10 cellular contexts compared by ENCODE assay signal in the genomic region with DNA sequence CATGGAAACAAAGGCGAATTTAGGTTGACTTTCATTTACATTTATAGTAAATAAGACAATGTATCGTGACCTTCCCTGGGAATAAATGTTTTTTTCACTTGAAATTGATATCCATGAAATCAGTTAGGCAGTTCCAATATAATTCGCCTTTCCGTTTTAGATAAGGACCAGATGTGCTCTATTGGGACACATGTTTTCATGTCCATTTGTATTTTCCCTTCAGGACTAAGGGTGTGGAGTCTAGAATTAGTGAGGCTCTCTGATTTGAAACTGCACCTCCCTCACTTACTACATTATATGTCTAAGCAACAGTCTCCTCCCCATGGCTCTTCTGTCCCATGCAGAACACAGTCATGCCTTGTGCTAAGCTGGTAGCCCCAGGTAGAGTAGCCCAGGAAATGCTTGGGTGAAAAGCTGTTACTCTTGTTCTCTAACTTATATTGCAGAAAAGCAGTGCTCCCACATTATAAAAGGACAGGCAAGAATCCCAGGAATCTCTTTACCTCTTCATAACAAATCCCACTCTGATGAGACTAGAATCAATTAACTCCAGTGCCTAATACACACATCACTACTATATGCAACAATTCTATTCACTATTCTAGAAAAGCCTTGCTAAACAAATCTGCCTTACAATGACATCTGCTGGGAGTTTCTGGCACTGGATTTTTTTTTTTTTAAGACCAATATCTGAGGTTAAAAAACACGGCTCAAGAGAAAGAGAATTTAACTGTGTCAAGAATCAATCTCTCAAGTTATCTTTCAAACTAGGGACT.
DNase-seq lines count a peak whose midpoint lies in the region; TF ChIP-seq lines count a peak whose summit lies in the region.
"Had no signal": no experiment of that assay in that cellular context is flagged by ENCODE, and none has a peak within 500 bp of the region (broad histone marks: within the 10 kb centered on the region; RNA-seq: fewer than 3 reads in every experiment).

No MANE protein-coding gene starts in this region.

- H3K36me3 Mint-ChIP-seq in endodermal cell (ENCODE audit: low read depth) = no peaks in the 10 kb centered on the region
- no peaks in the 10 kb centered on the region for H3K36me3 Mint-ChIP-seq in nephron (ENCODE audit: low read depth)
- peaks cover 5% of the 10 kb centered on the region for H3K36me3 Mint-ChIP-seq in nephron progenitor cell (ENCODE audit: low read depth)

- H4K8ac ChIP-seq in mesendoderm (ENCODE audit: low read depth, low read length) = no peak overlapping the region

- H2BK5ac ChIP-seq in mesendoderm (ENCODE audit: low read length) = no peak overlapping the region

- no peaks in the 10 kb centered on the region for H3K27me3 ChIP-seq in endodermal cell (ENCODE audit: control insufficient read depth, insufficient read depth, low read length, poor library complexity, severe bottlenecking)
- H3K27me3 ChIP-seq in mesendoderm (ENCODE audit: insufficient read depth, low read length, poor library complexity) = no peaks in the 10 kb centered on the region
- H3K27me3 ChIP-seq: sigmoid colon, upper lobe of left lung had no signal

- H4K5ac ChIP-seq in mesendoderm (ENCODE audit: low read length) = no peak overlapping the region

- H3K4me3 Mint-ChIP-seq in endodermal cell (no peak overlapping the region), nephron (no peak overlapping the region), nephron progenitor cell (no peak overlapping the region)

- H2AK5ac ChIP-seq in mesendoderm (ENCODE audit: low read length) = no peak overlapping the region

- no peaks in the 10 kb centered on the region for H3K79me2 ChIP-seq in mesendoderm (ENCODE audit: control insufficient read depth, insufficient read depth, low read length)

- no peak overlapping the region for H3K4me3 ChIP-seq in endodermal cell (ENCODE audit: low read length)
- no peak overlapping the region for H3K4me3 ChIP-seq in mesendoderm (ENCODE audit: low read length)
- H3K4me3 ChIP-seq: sigmoid colon, upper lobe of left lung had no signal

- H3K9me3 ChIP-seq in endodermal cell (ENCODE audit: control insufficient read depth, low read length) = peaks cover 9% of the 10 kb centered on the region
- H3K9me3 ChIP-seq: sigmoid colon had no signal

- no peak overlapping the region for H2BK120ac ChIP-seq in mesendoderm (ENCODE audit: low read depth, low read length)

- TF ChIP-seq CTCF in endodermal cell (conservative IDR thresholded peaks at IDR 0.05) (peak; percentile 37), nephron (IDR thresholded peaks at IDR 0.05; ENCODE audit: unreplicated experiment in 3 of 3) (peak; percentile 22 to 46 (median 40)), nephron progenitor cell (IDR thresholded peaks at IDR 0.05) (no peak)

- H3K9ac ChIP-seq in endodermal cell (ENCODE audit: extremely low read depth, low read length, poor library complexity, severe bottlenecking) (no peak overlapping the region), mesendoderm (ENCODE audit: low read length) (no peak overlapping the region)

- no peak overlapping the region for H3K23ac ChIP-seq in mesendoderm (ENCODE audit: low read length)

- H3K9me3 Mint-ChIP-seq in endodermal cell (peaks cover 19% of the 10 kb centered on the region), nephron (peaks cover 7% of the 10 kb centered on the region), nephron progenitor cell (peaks cover 21% of the 10 kb centered on the region)

- no peak overlapping the region for H3K18ac ChIP-seq in mesendoderm (ENCODE audit: low read length)

- no peak overlapping the region for H3K4me2 ChIP-seq in mesendoderm (ENCODE audit: low read length)

- H3K27ac Mint-ChIP-seq in endodermal cell (no peak overlapping the region), nephron (peak overlapping the region; percentile 11 to 74 (median 67)), nephron progenitor cell (no peak overlapping the region)

- no peaks in the 10 kb centered on the region for H3K79me1 ChIP-seq in mesendoderm (ENCODE audit: low read length)

- no peak overlapping the region for H3K4ac ChIP-seq in mesendoderm (ENCODE audit: low read depth, low read length)

- H3K27me3 Mint-ChIP-seq in endodermal cell (ENCODE audit: insufficient read depth) (no peaks in the 10 kb centered on the region), nephron (ENCODE audit: low read depth) (no peaks in the 10 kb centered on the region), nephron progenitor cell (ENCODE audit: low read depth, poor library complexity) (peaks cover 7% of the 10 kb centered on the region)

- H2BK15ac ChIP-seq in mesendoderm (replicated peaks; ENCODE audit: low read depth) = no peak overlapping the region

- DNase-seq in EL = peak; percentile 45
- DNase-seq in NCI-H460 (ENCODE audit: extremely low read depth, low read depth) = peak; percentile 32
- no peak for DNase-seq in endodermal cell
- no peak for DNase-seq in stimulated activated CD4-positive, alpha-beta T cell treated with anti-CD3 and anti-CD28 coated beads, Interleukin-4, amount 100 ng/mL, for 4 hours
- no peak for DNase-seq in HuH-7 (ENCODE audit: low spot score)
- DNase-seq in mesendoderm = no peak
- no peak for DNase-seq in nephron progenitor cell
- DNase-seq: sigmoid colon, upper lobe of left lung had no signal

- peaks cover 7% of the 10 kb centered on the region for H3K4me1 ChIP-seq in endodermal cell (ENCODE audit: control insufficient read depth, insufficient read depth, low read length)
- H3K4me1 ChIP-seq in mesendoderm (ENCODE audit: control insufficient read depth, low read depth, low read length) = no peaks in the 10 kb centered on the region
- H3K4me1 ChIP-seq: upper lobe of left lung had no signal

- H3K56ac ChIP-seq in mesendoderm (ENCODE audit: low read length) = no peak overlapping the region

- WGBS in endodermal cell (ENCODE audit: insufficient coverage in 1 of 2, insufficient read length in 1 of 2), 2 experiments = 83 to 93% methylated on average over 1 to 4 of the region's 5 CpGs
- WGBS in mesendoderm (ENCODE audit: extremely low coverage, insufficient coverage, low lambda C conversion rate) = no CpG with 5 or more reads among the region's 5 CpGs

- H3K36me3 ChIP-seq in endodermal cell (ENCODE audit: control insufficient read depth, insufficient read depth, low read length) = no peaks in the 10 kb centered on the region
- H3K36me3 ChIP-seq in mesendoderm (ENCODE audit: control insufficient read depth, insufficient read depth, low read length) = no peaks in the 10 kb centered on the region
- H3K36me3 ChIP-seq: sigmoid colon, upper lobe of left lung had no signal

- no peak overlapping the region for H3K27ac ChIP-seq in endodermal cell (ENCODE audit: low read depth, low read length)
- H3K27ac ChIP-seq in mesendoderm (ENCODE audit: low read depth, low read length) = no peak overlapping the region
- H3K27ac ChIP-seq: sigmoid colon, upper lobe of left lung had no signal

- H3K4me1 Mint-ChIP-seq in endodermal cell = peaks cover 6% of the 10 kb centered on the region
- H3K4me1 Mint-ChIP-seq in nephron = peaks cover 30% of the 10 kb centered on the region
- no peaks in the 10 kb centered on the region for H3K4me1 Mint-ChIP-seq in nephron progenitor cell

Comparison
In these comparisons a context has a peak if more than half of its experiments do, and no peak if none do; other contexts are left out.
1. DNase-seq: peak in EL (single experiment) and NCI-H460 (single experiment); none in endodermal cell (single experiment), stimulated activated CD4-positive, alpha-beta T cell treated with anti-CD3 and anti-CD28 coated beads, Interleukin-4, amount 100 ng/mL, for 4 hours (0 of 2), HuH-7 (single experiment), mesendoderm (single experiment) and nephron progenitor cell (single experiment).
2. H3K27ac Mint-ChIP-seq: peak in nephron (3 of 3); none in endodermal cell (single experiment) and nephron progenitor cell (single experiment).